ENCODE assay signal across 12 cellular contexts in genomic region chr1:232575524-232576040, GRCh38. TPM values are rescaled to one million over a fixed set of nuclear protein-coding genes. Genes with fewer than 3 reads are reported as not detected.
DNase-seq lines count a peak whose midpoint lies in the region; ATAC-seq and TF ChIP-seq lines count a peak whose summit lies in the region.
"Had no signal": no experiment of that assay in that cellular context is flagged by ENCODE, and none has a peak within 500 bp of the region (broad histone marks: within the 10 kb centered on the region; RNA-seq: fewer than 3 reads in every experiment).

No MANE protein-coding gene starts in this region.

- H3K36me3 Mint-ChIP-seq in activated T-cell treated with anti-CD3 and anti-CD28 coated beads, Interleukin-2, amount 50 U/mL, for 72 hours (ENCODE audit: insufficient read depth in 2 of 2), result peaks cover 1% of the 10 kb centered on the region in 2 donors
- H3K36me3 Mint-ChIP-seq in activated CD4-positive, alpha-beta memory T cell treated with anti-CD3 and anti-CD28 coated beads for 36 hours, result no peaks in the 10 kb centered on the region

- no peak for ATAC-seq in activated T-cell treated with anti-CD3 and anti-CD28 coated beads, Interleukin-2, amount 50 U/mL, for 72 hours (replicated peaks in 1 of 2)
- no peak for ATAC-seq in HG02852 (IDR thresholded peaks at IDR 0.05; ENCODE audit: unreplicated experiment)
- ATAC-seq: GM23338, sciatic nerve had no signal

- no peaks in the 10 kb centered on the region for H3K36me3 ChIP-seq in transverse colon

- in situ Hi-C loops in transverse colon (cut with MboI; ENCODE audit: low pct_ligation_motif_present in 1 of 4, low pct_unique_long_range_greater_than_20kb in 1 of 4, low sequenced_read_pairs in 3 of 4), result no loop called here

- no peak for TF ChIP-seq EP300 in transverse colon (IDR thresholded peaks at IDR 0.05; ENCODE audit: low read depth)

- peak overlapping the region; percentile 16 to 69 (median 38) for H3K27ac ChIP-seq in transverse colon
- no peak overlapping the region for H3K27ac ChIP-seq in substantia nigra (ENCODE audit: low read depth, low read length, poor library complexity, severe bottlenecking)

- H3K9me3 ChIP-seq in transverse colon, result no peaks in the 10 kb centered on the region

- TF ChIP-seq CTCF in fibroblast of the aortic adventitia (IDR thresholded peaks at IDR 0.05; ENCODE audit: insufficient read depth, low read length) (no peak), transverse colon (IDR thresholded peaks at IDR 0.05) (no peak)

- DNase-seq in activated T-cell treated with anti-CD3 and anti-CD28 coated beads, Interleukin-2, amount 50 U/mL, for 72 hours, result no peak
- DNase-seq in activated T-cell treated with anti-CD3 and anti-CD28 coated beads, Interleukin-2, amount 50 U/mL, for 1 hour, result no peak
- DNase-seq in activated CD4-positive, alpha-beta memory T cell treated with anti-CD3 and anti-CD28 coated beads for 36 hours, result no peak
- DNase-seq in fibroblast of the aortic adventitia (ENCODE audit: low read depth), result peak; percentile 40
- DNase-seq in transverse colon, result no peak
- no peak for DNase-seq in substantia nigra (lab: John Stamatoyannopoulos, UW)
- DNase-seq in HUDEP-2 (lab: John Stamatoyannopoulos, UW; ENCODE audit: unreplicated experiment in 76 of 76), result no peak
- DNase-seq: Kasumi-1, NCI-H82 had no signal

- CTCF ChIA-PET in activated CD4-positive, alpha-beta memory T cell treated with anti-CD3 and anti-CD28 coated beads for 36 hours (lab: Charles Lee), result no interaction called here

- H3K4me3 ChIP-seq in fibroblast of the aortic adventitia (ENCODE audit: low read depth, low read length), result no peak overlapping the region
- H3K4me3 ChIP-seq in transverse colon, result peak overlapping the region in 1 of 4 donors; percentile 5
- H3K4me3 ChIP-seq: GM23338 had no signal

- POLR2A ChIA-PET in activated CD4-positive, alpha-beta memory T cell treated with anti-CD3 and anti-CD28 coated beads for 36 hours (lab: Charles Lee), result no interaction called here

- H3K27ac Mint-ChIP-seq in activated T-cell treated with anti-CD3 and anti-CD28 coated beads, Interleukin-2, amount 50 U/mL, for 72 hours, result peak overlapping the region; percentile 66
- peak overlapping the region; percentile 26 for H3K27ac Mint-ChIP-seq in activated CD4-positive, alpha-beta memory T cell treated with anti-CD3 and anti-CD28 coated beads for 36 hours
- H3K27ac Mint-ChIP-seq: GM23338 had no signal

- WGBS in transverse colon (ENCODE audit: low coverage in 1 of 2), 2 donors, result 51 to 53% methylated on average over 6 of the region's 6 CpGs

- peaks cover 0 to 3% of the 10 kb centered on the region in 2 donors for H3K9me3 Mint-ChIP-seq in activated T-cell treated with anti-CD3 and anti-CD28 coated beads, Interleukin-2, amount 50 U/mL, for 72 hours
- no peaks in the 10 kb centered on the region for H3K9me3 Mint-ChIP-seq in activated CD4-positive, alpha-beta memory T cell treated with anti-CD3 and anti-CD28 coated beads for 36 hours
- H3K9me3 Mint-ChIP-seq: GM23338 had no signal

- H3K4me1 ChIP-seq in transverse colon, result peaks cover 0 to 33% (median 0%) of the 10 kb centered on the region in 4 donors

- H3K27me3 ChIP-seq in transverse colon, result no peaks in the 10 kb centered on the region

- no peaks in the 10 kb centered on the region for H3K27me3 Mint-ChIP-seq in activated T-cell treated with anti-CD3 and anti-CD28 coated beads, Interleukin-2, amount 50 U/mL, for 72 hours (ENCODE audit: low read depth)
- no peaks in the 10 kb centered on the region for H3K27me3 Mint-ChIP-seq in activated CD4-positive, alpha-beta memory T cell treated with anti-CD3 and anti-CD28 coated beads for 36 hours

- H3K4me3 Mint-ChIP-seq in activated T-cell treated with anti-CD3 and anti-CD28 coated beads, Interleukin-2, amount 50 U/mL, for 72 hours, result peak overlapping the region in 1 of 2 donors; percentile 71
- peak overlapping the region; percentile 4 for H3K4me3 Mint-ChIP-seq in activated CD4-positive, alpha-beta memory T cell treated with anti-CD3 and anti-CD28 coated beads for 36 hours
- H3K4me3 Mint-ChIP-seq: GM23338 had no signal

- no peak for TF ChIP-seq POLR2A in transverse colon (IDR thresholded peaks at IDR 0.05)

- intact Hi-C loops in activated CD4-positive, alpha-beta memory T cell treated with anti-CD3 and anti-CD28 coated beads for 36 hours (cut with micrococcal nuclease), result no loop called here
- intact Hi-C loops in transverse colon (cut with DNase I; ENCODE audit: low total_unique reads), result no loop called here

- H3K4me1 Mint-ChIP-seq in activated T-cell treated with anti-CD3 and anti-CD28 coated beads, Interleukin-2, amount 50 U/mL, for 72 hours (ENCODE audit: low read depth), result peaks cover 35% of the 10 kb centered on the region
- peaks cover 48% of the 10 kb centered on the region for H3K4me1 Mint-ChIP-seq in activated CD4-positive, alpha-beta memory T cell treated with anti-CD3 and anti-CD28 coated beads for 36 hours (ENCODE audit: low read depth)

RNA-seq across cellular contexts. Expression of gene SIPA1L2, which starts 54.4 kb away (rescaled TPM):
- 1 to 10 TPM; 3.3 to 5.9 TPM for total RNA-seq in activated T-cell treated with anti-CD3 and anti-CD28 coated beads, Interleukin-2, amount 50 U/mL, for 72 hours
- total RNA-seq in activated CD4-positive, alpha-beta memory T cell treated with anti-CD3 and anti-CD28 coated beads for 36 hours, result 1 to 10 TPM; 6.1 to 6.2 TPM
- total RNA-seq in fibroblast of the aortic adventitia (ENCODE audit: low replicate concordance) (6.8 and 16.4 TPM in 2 replicates), transverse colon (100 to 1,000 TPM in 2 of 4 donors, 10 to 100 TPM in 2; 63.0 to 144 (median 97.8) TPM)
